Comparison of ENCODE assay signal across 15 cellular contexts in genomic region chr13:37769078-37769477, GRCh38.
DNase-seq lines count a peak whose midpoint lies in the region; ATAC-seq and TF ChIP-seq lines count a peak whose summit lies in the region.
"Had no signal": no experiment of that assay in that cellular context is flagged by ENCODE, and none has a peak within 500 bp of the region (broad histone marks: within the 10 kb centered on the region; RNA-seq: fewer than 3 reads in every experiment).

No MANE protein-coding gene starts in this region.

- H3K27me3 Mint-ChIP-seq in stimulated activated memory B cell treated with anti-CD40 and anti-IgM and Interleukin-4, amounts not matched to agents 10 μg/mL and 1 μg/mL and 100 μg/mL, for 72 hours = no peaks in the 10 kb centered on the region
- H3K27me3 Mint-ChIP-seq in CD4-positive, alpha-beta memory T cell = no peaks in the 10 kb centered on the region
- H3K27me3 Mint-ChIP-seq: activated naive CD4-positive, alpha-beta T cell treated with anti-CD3 and anti-CD28 coated beads, Interleukin-2, amount 50 U/mL, for 24 hours; naive B cell had no signal

- no peaks in the 10 kb centered on the region for H3K36me3 ChIP-seq in SU-DHL-6 (ENCODE audit: low read length)
- H3K36me3 ChIP-seq in hepatocyte (replicated peaks; ENCODE audit: insufficient read depth, low read depth) = no peaks in the 10 kb centered on the region
- no peaks in the 10 kb centered on the region for H3K36me3 ChIP-seq in CD4-positive, alpha-beta memory T cell (ENCODE audit: insufficient read depth, low read length)
- H3K36me3 ChIP-seq: colonic mucosa, gastrocnemius medialis had no signal

- TF ChIP-seq CTCF in AG09319 (IDR thresholded peaks at IDR 0.05; ENCODE audit: low read depth, low read length) (peak; percentile 7; the same call in 1 of the 2 replicates), SU-DHL-6 (IDR thresholded peaks at IDR 0.05; ENCODE audit: insufficient read depth, low read length, poor library complexity, severe bottlenecking) (peak; percentile 39), hepatocyte (IDR thresholded peaks at IDR 0.05; ENCODE audit: poor library complexity) (peak; percentile 54)

- DNase-seq in AG09319 (ENCODE audit: extremely low read depth, low read depth) (no peak), HCEC 1CT (peak; percentile 13), hepatocyte (ENCODE audit: low spot score) (peak; percentile 19), left colon (no peak)
- DNase-seq in CD4-positive, alpha-beta memory T cell = no peak
- DNase-seq: CD8-positive, alpha-beta T cell; colonic mucosa; gastrocnemius medialis; naive B cell; NCI-H226 had no signal

- H3K9me3 ChIP-seq in SU-DHL-6 (ENCODE audit: insufficient read depth, low read length) (no peaks in the 10 kb centered on the region), hepatocyte (ENCODE audit: low read depth) (no peaks in the 10 kb centered on the region)
- H3K9me3 ChIP-seq in CD4-positive, alpha-beta memory T cell (ENCODE audit: control insufficient read depth in 1 of 2, low read length in 2 of 2) = no peaks in the 10 kb centered on the region
- H3K9me3 ChIP-seq: colonic mucosa, gastrocnemius medialis had no signal

- H3K9ac ChIP-seq in SU-DHL-6 (ENCODE audit: low read length) = no peak overlapping the region; the same call in 1 of the 2 replicates

- no peaks in the 10 kb centered on the region for H3K4me1 ChIP-seq in hepatocyte (ENCODE audit: insufficient read depth)
- H3K4me1 ChIP-seq in CD4-positive, alpha-beta memory T cell (ENCODE audit: insufficient read depth, low read length) = no peaks in the 10 kb centered on the region
- H3K4me1 ChIP-seq: colonic mucosa, gastrocnemius medialis had no signal

- WGBS in hepatocyte (ENCODE audit: low lambda C conversion rate, missing lambda C conversion rate) = 78% methylated on average over 2 of the region's 2 CpGs

- H3K9me3 Mint-ChIP-seq in stimulated activated memory B cell treated with anti-CD40 and anti-IgM and Interleukin-4, amounts not matched to agents 10 μg/mL and 1 μg/mL and 100 μg/mL, for 72 hours = no peaks in the 10 kb centered on the region
- no peaks in the 10 kb centered on the region for H3K9me3 Mint-ChIP-seq in CD4-positive, alpha-beta memory T cell
- H3K9me3 Mint-ChIP-seq: activated naive CD4-positive, alpha-beta T cell treated with anti-CD3 and anti-CD28 coated beads, Interleukin-2, amount 50 U/mL, for 24 hours; CD8-positive, alpha-beta T cell; naive B cell had no signal

- H3K4me3 ChIP-seq in SU-DHL-6 (ENCODE audit: insufficient read depth, low read length, poor library complexity, severe bottlenecking) (no peak overlapping the region), hepatocyte (no peak overlapping the region)
- no peak overlapping the region for H3K4me3 ChIP-seq in CD4-positive, alpha-beta memory T cell (ENCODE audit: low read length in 2 of 2)
- H3K4me3 ChIP-seq: colonic mucosa, gastrocnemius medialis had no signal

- intact Hi-C loops in left colon (cut with DNase I, micrococcal nuclease) = no loop called here
- intact Hi-C loops in CD4-positive, alpha-beta memory T cell (cut with micrococcal nuclease) = loop anchor here (5.0 kb wide), 1 partner anchor 813 kb away; no protein-coding TSS in a partner anchor

- H3F3A ChIP-seq in SU-DHL-6 (ENCODE audit: insufficient read depth) = no peaks in the 10 kb centered on the region

- no peak overlapping the region for H3K27ac Mint-ChIP-seq in stimulated activated memory B cell treated with anti-CD40 and anti-IgM and Interleukin-4, amounts not matched to agents 10 μg/mL and 1 μg/mL and 100 μg/mL, for 72 hours
- H3K27ac Mint-ChIP-seq in CD4-positive, alpha-beta memory T cell = no peak overlapping the region
- H3K27ac Mint-ChIP-seq: activated naive CD4-positive, alpha-beta T cell treated with anti-CD3 and anti-CD28 coated beads, Interleukin-2, amount 50 U/mL, for 24 hours; CD8-positive, alpha-beta T cell; naive B cell had no signal

- no peaks in the 10 kb centered on the region for H4K20me1 ChIP-seq in SU-DHL-6 (ENCODE audit: low read depth, low read length)
- no peaks in the 10 kb centered on the region for H4K20me1 ChIP-seq in hepatocyte (ENCODE audit: insufficient read depth, poor library complexity, severe bottlenecking)

- POLR2A ChIA-PET in CD4-positive, alpha-beta memory T cell (lab: Charles Lee; ENCODE audit: partially characterized antibody) = no interaction called here

- H3K4me3 Mint-ChIP-seq in stimulated activated memory B cell treated with anti-CD40 and anti-IgM and Interleukin-4, amounts not matched to agents 10 μg/mL and 1 μg/mL and 100 μg/mL, for 72 hours = no peak overlapping the region
- H3K4me3 Mint-ChIP-seq in CD4-positive, alpha-beta memory T cell = no peak overlapping the region
- H3K4me3 Mint-ChIP-seq: activated naive CD4-positive, alpha-beta T cell treated with anti-CD3 and anti-CD28 coated beads, Interleukin-2, amount 50 U/mL, for 24 hours; CD8-positive, alpha-beta T cell; naive B cell had no signal

- ATAC-seq in HG03342 (IDR thresholded peaks at IDR 0.05; ENCODE audit: unreplicated experiment) (no peak), left colon (no peak)
- no peak for ATAC-seq in stimulated activated memory B cell treated with anti-CD40 and anti-IgM and Interleukin-4, amounts not matched to agents 10 μg/mL and 1 μg/mL and 100 μg/mL, for 72 hours
- ATAC-seq: CD8-positive, alpha-beta T cell; gastrocnemius medialis; Right ventricle myocardium inferior had no signal

- no peaks in the 10 kb centered on the region for H3K79me2 ChIP-seq in SU-DHL-6 (ENCODE audit: insufficient read depth, low read length)
- H3K79me2 ChIP-seq in hepatocyte = no peaks in the 10 kb centered on the region

- H3K27me3 ChIP-seq in SU-DHL-6 (ENCODE audit: low read length) (no peaks in the 10 kb centered on the region), hepatocyte (no peaks in the 10 kb centered on the region)
- H3K27me3 ChIP-seq in CD4-positive, alpha-beta memory T cell (ENCODE audit: insufficient read depth, low read length) = no peaks in the 10 kb centered on the region
- H3K27me3 ChIP-seq: colonic mucosa, gastrocnemius medialis had no signal

- CTCF ChIA-PET in CD4-positive, alpha-beta memory T cell (lab: Charles Lee; ENCODE audit: partially characterized antibody) = no interaction called here

- H3K9me2 ChIP-seq in SU-DHL-6 (replicated peaks; ENCODE audit: insufficient read depth, low read length) (no peaks in the 10 kb centered on the region), hepatocyte (replicated peaks; ENCODE audit: insufficient read depth) (no peaks in the 10 kb centered on the region)

- H3K4me2 ChIP-seq in SU-DHL-6 (ENCODE audit: low read depth, low read length, poor library complexity, severe bottlenecking) = peak overlapping the region; percentile 25
- no peak overlapping the region for H3K4me2 ChIP-seq in hepatocyte

- no peaks in the 10 kb centered on the region for H3K4me1 Mint-ChIP-seq in stimulated activated memory B cell treated with anti-CD40 and anti-IgM and Interleukin-4, amounts not matched to agents 10 μg/mL and 1 μg/mL and 100 μg/mL, for 72 hours
- H3K4me1 Mint-ChIP-seq in CD4-positive, alpha-beta memory T cell = no peaks in the 10 kb centered on the region
- H3K4me1 Mint-ChIP-seq: activated naive CD4-positive, alpha-beta T cell treated with anti-CD3 and anti-CD28 coated beads, Interleukin-2, amount 50 U/mL, for 24 hours; naive B cell had no signal

- H3K36me3 Mint-ChIP-seq in stimulated activated memory B cell treated with anti-CD40 and anti-IgM and Interleukin-4, amounts not matched to agents 10 μg/mL and 1 μg/mL and 100 μg/mL, for 72 hours = no peaks in the 10 kb centered on the region
- H3K36me3 Mint-ChIP-seq in CD4-positive, alpha-beta memory T cell = no peaks in the 10 kb centered on the region
- H3K36me3 Mint-ChIP-seq: activated naive CD4-positive, alpha-beta T cell treated with anti-CD3 and anti-CD28 coated beads, Interleukin-2, amount 50 U/mL, for 24 hours; CD8-positive, alpha-beta T cell; naive B cell had no signal

- no peak overlapping the region for H3K27ac ChIP-seq in SU-DHL-6 (ENCODE audit: low read depth, low read length)
- no peak overlapping the region for H3K27ac ChIP-seq in hepatocyte
- no peak overlapping the region for H3K27ac ChIP-seq in CD4-positive, alpha-beta memory T cell (ENCODE audit: low read depth, low read length)
- H3K27ac ChIP-seq: colonic mucosa, gastrocnemius medialis had no signal

- H2AFZ ChIP-seq in SU-DHL-6 (ENCODE audit: low read depth, low read length, severe bottlenecking) (peak overlapping the region; percentile 44), hepatocyte (no peak overlapping the region)

Comparison
In these comparisons a context has a peak if more than half of its experiments do, and no peak if none do; other contexts are left out.
1. DNase-seq: peak in HCEC 1CT (single experiment) and hepatocyte (single experiment); none in AG09319 (single experiment), left colon (0 of 2) and CD4-positive, alpha-beta memory T cell (0 of 5).
2. Peak in every context shown above with its lines, with median percentiles within 50 percentile points of each other: CTCF ChIP-seq.